ENCODE assay signal across 10 cellular contexts in genomic region chr6:169253341-169253740, GRCh38. TPM values are rescaled to one million over a fixed set of nuclear protein-coding genes. Genes with fewer than 3 reads are reported as not detected.
DNase-seq lines count a peak whose midpoint lies in the region; ATAC-seq and TF ChIP-seq lines count a peak whose summit lies in the region.
"Had no signal": no experiment of that assay in that cellular context is flagged by ENCODE, and none has a peak within 500 bp of the region (broad histone marks: within the 10 kb centered on the region; RNA-seq: fewer than 3 reads in every experiment).

No MANE protein-coding gene starts in this region.

- H3K4me3 Mint-ChIP-seq in stimulated activated effector memory CD8-positive, alpha-beta T cell treated with anti-CD3 and anti-CD28 coated beads, Interleukin-12 subunit alpha, Interleukin-12 subunit beta, amount 100 ng/mL, for 72 hours: peak overlapping the region; percentile 31
- H3K4me3 Mint-ChIP-seq: activated B cell treated with CpG ODN at 0.5 μM for 24 hours had no signal

- peak; percentile 60 for DNase-seq in H7
- peak; percentile 32 for DNase-seq in astrocyte of the hippocampus (ENCODE audit: low read depth, low spot score)
- no peak for DNase-seq in kidney epithelial cell (ENCODE audit: low read depth)
- DNase-seq in stimulated activated effector memory CD8-positive, alpha-beta T cell treated with anti-CD3 and anti-CD28 coated beads, Interleukin-12 subunit alpha, Interleukin-12 subunit beta, amount 100 ng/mL, for 72 hours (ENCODE audit: low spot score in 2 of 2): no peak
- DNase-seq in NCI-H748 (lab: John Stamatoyannopoulos, UW; ENCODE audit: unreplicated experiment): no peak
- DNase-seq in NCI-H2196 treated with DMSO at 0.1 percent for 48 hours (lab: John Stamatoyannopoulos, UW; ENCODE audit: unreplicated experiment): no peak
- DNase-seq: activated B cell treated with CpG ODN at 0.5 μM for 24 hours; stimulated activated CD4-positive, alpha-beta T cell treated with anti-CD3 and anti-CD28 coated beads, Interleukin-4, amount 100 ng/mL, for 1 hour had no signal

- no peaks in the 10 kb centered on the region for H3K36me3 Mint-ChIP-seq in stimulated activated effector memory CD8-positive, alpha-beta T cell treated with anti-CD3 and anti-CD28 coated beads, Interleukin-12 subunit alpha, Interleukin-12 subunit beta, amount 100 ng/mL, for 72 hours

- TF ChIP-seq CTCF in kidney epithelial cell (IDR thresholded peaks at IDR 0.05; ENCODE audit: insufficient read depth, low read length, poor library complexity, severe bottlenecking): no peak

- H3K36me3 ChIP-seq in H7 (replicated peaks; ENCODE audit: control insufficient read depth, insufficient read depth, low read length): no peaks in the 10 kb centered on the region
- H3K36me3 ChIP-seq in kidney epithelial cell (ENCODE audit: control insufficient read depth, insufficient read depth, low read length): no peaks in the 10 kb centered on the region

- no peaks in the 10 kb centered on the region for H3K9me3 Mint-ChIP-seq in stimulated activated effector memory CD8-positive, alpha-beta T cell treated with anti-CD3 and anti-CD28 coated beads, Interleukin-12 subunit alpha, Interleukin-12 subunit beta, amount 100 ng/mL, for 72 hours
- H3K9me3 Mint-ChIP-seq: activated B cell treated with CpG ODN at 0.5 μM for 24 hours had no signal

- H3K27me3 ChIP-seq in H7 (ENCODE audit: control insufficient read depth, insufficient read depth, low read length) (peaks cover 8% of the 10 kb centered on the region), kidney epithelial cell (ENCODE audit: control insufficient read depth, insufficient read depth, low read length) (peaks cover 22% of the 10 kb centered on the region)

- ATAC-seq in stimulated activated effector memory CD8-positive, alpha-beta T cell treated with anti-CD3 and anti-CD28 coated beads, Interleukin-12 subunit alpha, Interleukin-12 subunit beta, amount 100 ng/mL, for 72 hours: no peak
- ATAC-seq in HG02885 (IDR thresholded peaks at IDR 0.05; ENCODE audit: poor library complexity, unreplicated experiment) (no peak), GM19452 (IDR thresholded peaks at IDR 0.05; ENCODE audit: unreplicated experiment) (no peak)

- H3K27ac Mint-ChIP-seq in stimulated activated effector memory CD8-positive, alpha-beta T cell treated with anti-CD3 and anti-CD28 coated beads, Interleukin-12 subunit alpha, Interleukin-12 subunit beta, amount 100 ng/mL, for 72 hours: no peak overlapping the region
- H3K27ac Mint-ChIP-seq: activated B cell treated with CpG ODN at 0.5 μM for 24 hours had no signal

- H3K4me3 ChIP-seq in H7 (ENCODE audit: insufficient read depth, low read depth, low read length) (peak overlapping the region; percentile 34; the same call in 1 of the 2 replicates), kidney epithelial cell (ENCODE audit: low read depth, low read length) (peak overlapping the region; percentile 10)

- peaks cover 25% of the 10 kb centered on the region for H3K4me1 Mint-ChIP-seq in stimulated activated effector memory CD8-positive, alpha-beta T cell treated with anti-CD3 and anti-CD28 coated beads, Interleukin-12 subunit alpha, Interleukin-12 subunit beta, amount 100 ng/mL, for 72 hours

RNA-seq across cellular contexts. Expression of gene THBS2, which starts 0.3 kb away (rescaled TPM):
- total RNA-seq in H7 (2014; rRNA removed; shearing (Covaris generic)): 12.7 and 13.3 TPM in 2 replicates
- 21.9 and 28.6 TPM in 2 replicates for total RNA-seq in kidney epithelial cell
- total RNA-seq: activated B cell treated with CpG ODN at 0.5 μM for 24 hours had no signal

Comparison
In these comparisons a context has a peak if more than half of its experiments do, and no peak if none do; other contexts are left out.
1. DNase-seq: peak in H7 (single experiment) and astrocyte of the hippocampus (single experiment); none in kidney epithelial cell (single experiment), stimulated activated effector memory CD8-positive, alpha-beta T cell treated with anti-CD3 and anti-CD28 coated beads, Interleukin-12 subunit alpha, Interleukin-12 subunit beta, amount 100 ng/mL, for 72 hours (0 of 2), NCI-H748 (single experiment) and NCI-H2196 treated with DMSO at 0.1 percent for 48 hours (single experiment).